17 cellular contexts compared by ENCODE assay signal in genomic region chr10:71276873-71277272, GRCh38.
"Had no signal": no experiment of that assay in that cellular context is flagged by ENCODE, and none has a peak within 500 bp of the region (broad histone marks: within the 10 kb centered on the region; RNA-seq: fewer than 3 reads in every experiment).

No MANE protein-coding gene starts in this region.

- H3K9me3 ChIP-seq: left ventricle myocardium inferior, lower lobe of right lung, right atrium auricular region, sigmoid colon had no signal

- H3K27me3 ChIP-seq: foreskin keratinocyte, neural progenitor cell, right atrium auricular region, sigmoid colon had no signal

- H2AFZ ChIP-seq: neural progenitor cell had no signal

- H3K4me3 ChIP-seq: left ventricle myocardium inferior, lower lobe of right lung, neural progenitor cell, right atrium auricular region, sigmoid colon, skin epidermis had no signal

- H3K4me1 ChIP-seq: foreskin keratinocyte had no signal

- H3K4me2 ChIP-seq: neural progenitor cell had no signal

- H3K36me3 ChIP-seq: neural progenitor cell, right atrium auricular region, sigmoid colon had no signal

- ATAC-seq: foreskin keratinocyte; left cardiac atrium; lower lobe of right lung; natural killer cell treated with Interleukin-12 subunit alpha and Interleukin-12 subunit beta and Interleukin-15 and Interleukin-18, amount 100 ng/mL, for 72 hours; stimulated activated naive B cell treated with anti-CD40 and anti-IgM and Interleukin-4, amounts not matched to agents 10 μg/mL and 1 μg/mL and 100 μg/mL, for 72 hours; stimulated activated naive CD8-positive, alpha-beta T cell treated with anti-CD3 and anti-CD28 coated beads, Interleukin-15, amount 100 ng/mL, for 72 hours had no signal

- H3K27ac ChIP-seq: foreskin keratinocyte, left ventricle myocardium inferior, lower lobe of right lung, neural progenitor cell, right atrium auricular region, sigmoid colon, skin epidermis had no signal

- DNase-seq: erythroblast; foreskin keratinocyte; kidney; left cardiac atrium; left ventricle myocardium inferior; lower lobe of right lung; midbrain; occipital lobe; sigmoid colon; stimulated activated CD4-positive, alpha-beta T cell treated with anti-CD3 and anti-CD28 coated beads, Interleukin-2, amount 100 ng/mL, for 24 hours; stimulated activated CD4-positive, alpha-beta T cell treated with anti-CD3 and anti-CD28 coated beads, Interleukin-4, amount 100 ng/mL, for 4 hours; stimulated activated naive B cell treated with anti-CD40 and anti-IgM and Interleukin-4, amounts not matched to agents 10 μg/mL and 1 μg/mL and 100 μg/mL, for 72 hours; stimulated activated naive CD8-positive, alpha-beta T cell treated with anti-CD3 and anti-CD28 coated beads, Interleukin-15, amount 100 ng/mL, for 72 hours had no signal
